13 cellular contexts compared by ENCODE assay signal in the genomic region with DNA sequence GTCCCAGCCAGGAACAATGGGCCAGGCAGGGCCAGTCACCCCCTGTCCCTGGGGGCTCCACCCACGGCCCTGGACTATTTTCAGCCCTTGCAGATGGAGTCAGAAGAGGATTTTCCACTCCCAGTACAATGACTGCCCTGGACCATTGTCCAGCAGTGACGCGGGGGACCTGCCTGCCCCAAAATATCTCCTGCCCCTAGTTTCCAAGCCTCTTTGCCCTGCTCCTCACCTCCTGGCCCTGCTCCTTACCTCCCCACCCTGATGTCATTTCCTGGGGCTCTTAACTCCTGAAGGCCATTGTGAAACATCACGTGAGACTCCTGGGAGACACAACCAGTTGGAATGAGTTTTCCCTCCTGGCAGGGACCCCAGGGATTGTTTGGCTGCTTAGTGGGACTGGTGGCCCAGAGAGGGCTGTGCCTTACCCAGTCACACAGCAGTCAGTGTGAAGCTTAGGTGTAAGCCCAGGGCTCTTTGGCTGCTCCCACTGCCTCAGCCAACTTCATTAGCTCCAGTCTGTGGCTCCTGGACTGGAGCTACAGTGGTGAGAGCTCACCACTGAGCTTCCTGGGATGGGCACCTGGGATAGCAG. TPM values are rescaled to one million over a fixed set of nuclear protein-coding genes. Genes with fewer than 3 reads are reported as not detected.
DNase-seq lines count a peak whose midpoint lies in the region; ATAC-seq and TF ChIP-seq lines count a peak whose summit lies in the region.
"Had no signal": no experiment of that assay in that cellular context is flagged by ENCODE, and none has a peak within 500 bp of the region (broad histone marks: within the 10 kb centered on the region; RNA-seq: fewer than 3 reads in every experiment).

No MANE protein-coding gene starts in this region.

- peaks cover 12% of the 10 kb centered on the region for H3K4me1 Mint-ChIP-seq in MCF 10A (ENCODE audit: insufficient read depth, unreplicated experiment)

- DNase-seq in MCF 10A (ENCODE audit: unreplicated experiment) (peak; percentile 76), breast epithelium (ENCODE audit: low spot score in 2 of 2) (no peak), epithelial cell of esophagus (ENCODE audit: low read depth) (peak; percentile 30), left lung (peak in 1 of 2 donors; percentile 37), uterus (peak; percentile 24 to 30), RPMI8226 (no peak), NCI-H1436 (lab: John Stamatoyannopoulos, UW) (no peak), GM19240 (ENCODE audit: insufficient read length, low spot score) (no peak)
- DNase-seq: activated CD8-positive, alpha-beta memory T cell treated with anti-CD3 and anti-CD28 coated beads, Interleukin-2, amount 50 U/mL, for 4 hours; erythroblast; NCI-H2081; stimulated activated CD4-positive, alpha-beta T cell treated with anti-CD3 and anti-CD28 coated beads, Interleukin-4, amount 100 ng/mL, for 4 hours had no signal

- H3K4me3 Mint-ChIP-seq in MCF 10A (ENCODE audit: unreplicated experiment): no peak overlapping the region

- H3K4me1 ChIP-seq in breast epithelium (no peaks in the 10 kb centered on the region), left lung (peaks cover 0 to 27% of the 10 kb centered on the region in 2 donors), uterus (peaks cover 0 to 4% of the 10 kb centered on the region in 2 donors)

- H3K27ac ChIP-seq in breast epithelium (peak overlapping the region in 1 of 2 donors; percentile 29), left lung (peak overlapping the region in 1 of 2 donors; percentile 21), uterus (no peak overlapping the region)

- H3K36me3 ChIP-seq in breast epithelium: no peaks in the 10 kb centered on the region
- H3K36me3 ChIP-seq in left lung: no peaks in the 10 kb centered on the region
- no peaks in the 10 kb centered on the region for H3K36me3 ChIP-seq in uterus

- no peak for TF ChIP-seq POLR2A in breast epithelium (IDR thresholded peaks at IDR 0.05)
- TF ChIP-seq POLR2A in uterus (IDR thresholded peaks at IDR 0.05): no peak

- BruUV-seq in MCF 10A (replicated peaks; lab: Mats Ljungman, UMichigan): no TSS peak

- CTCF ChIA-PET in MCF 10A (lab: Yijun Ruan, JAX): interaction anchor here (0.6 to 14.6 kb wide), 6 partner anchors 28 to 408 kb away, joined by 3 to 238 read pairs (median 4); no protein-coding TSS in a partner anchor

- no peak overlapping the region for H3K27ac Mint-ChIP-seq in MCF 10A (ENCODE audit: low read depth, unreplicated experiment)

- H3K4me3 ChIP-seq in breast epithelium (no peak overlapping the region), epithelial cell of esophagus (ENCODE audit: low read length) (no peak overlapping the region), left lung (no peak overlapping the region), uterus (no peak overlapping the region)

- H3K9me3 Mint-ChIP-seq in MCF 10A (ENCODE audit: unreplicated experiment): no peaks in the 10 kb centered on the region

- peaks cover 8% of the 10 kb centered on the region for H3K27me3 Mint-ChIP-seq in MCF 10A (ENCODE audit: insufficient read depth, unreplicated experiment)

- intact Hi-C loops in MCF 10A (cut with micrococcal nuclease) (loop anchor here (5.0 to 10.0 kb wide), 2 partner anchors 318 to 515 kb away; no protein-coding TSS in a partner anchor), breast epithelium (cut with DNase I; ENCODE audit: low total_unique reads) (no loop called here), left lung (cut with DNase I) (no loop called here), uterus (cut with DNase I; ENCODE audit: low total_unique reads) (no loop called here)

- no peak for TF ChIP-seq CTCF in MCF 10A (IDR thresholded peaks at IDR 0.05; ENCODE audit: unreplicated experiment)
- TF ChIP-seq CTCF in breast epithelium (IDR thresholded peaks at IDR 0.05): no peak
- TF ChIP-seq CTCF in epithelial cell of esophagus (IDR thresholded peaks at IDR 0.05; ENCODE audit: insufficient read depth, low read depth, low read length, missing control alignments): no peak
- TF ChIP-seq CTCF in left lung (IDR thresholded peaks at IDR 0.05): no peak
- no peak for TF ChIP-seq CTCF in uterus (IDR thresholded peaks at IDR 0.05)

- POLR2A ChIA-PET in MCF 10A (lab: Yijun Ruan, JAX): interaction anchor here (5.2 kb wide), 1 partner anchor 55 kb away, joined by 43 read pairs; no protein-coding TSS in a partner anchor

- peak; percentile 47 for ATAC-seq in left lung
- ATAC-seq: Panc1 had no signal

- H3K9me3 ChIP-seq in breast epithelium (no peaks in the 10 kb centered on the region), left lung (no peaks in the 10 kb centered on the region), uterus (no peaks in the 10 kb centered on the region)

- peaks cover 2% of the 10 kb centered on the region for H3K36me3 Mint-ChIP-seq in MCF 10A (ENCODE audit: insufficient read depth, unreplicated experiment)

- no peaks in the 10 kb centered on the region for H3K27me3 ChIP-seq in breast epithelium
- H3K27me3 ChIP-seq in left lung: no peaks in the 10 kb centered on the region
- H3K27me3 ChIP-seq in uterus: no peaks in the 10 kb centered on the region

RNA-seq across cellular contexts. Expression of gene P2RY2, which starts 22.2 kb away (rescaled TPM):
- 0.56 and 1.0 TPM in 2 replicates for total RNA-seq in MCF 10A (2022)
- 1 to 10 TPM in 2 of 3 donors, under 1 TPM in 1; 0.32 to 7.6 (median 5.2) TPM for total RNA-seq in breast epithelium
- total RNA-seq in left lung: 10 to 100 TPM in 1 of 2 donors, 1 to 10 TPM in 1; 9.3 to 10.3 TPM
- 1 to 10 TPM in 2 of 4 donors, under 1 TPM in 1, not detected in 1; 0.98 to 3.1 (median 2.8) TPM for total RNA-seq in uterus

RNA-seq across cellular contexts. Expression of gene P2RY6, which starts 31.9 kb away (rescaled TPM):
- total RNA-seq in MCF 10A (2022) (not detected in 2 replicates), breast epithelium (1 to 10 TPM; 1.6 to 3.4 (median 1.9) TPM), left lung (1 to 10 TPM; 2.2 to 4.8 TPM), uterus (1 to 10 TPM in 1 of 4 donors, under 1 TPM in 1, not detected in 2; 0.76 to 1.0 TPM)

Comparison
In these comparisons a context has a peak if more than half of its experiments do, and no peak if none do; other contexts are left out.
1. DNase-seq: peak in MCF 10A (single experiment), epithelial cell of esophagus (single experiment) and uterus (2 of 2); none in breast epithelium (0 of 2), RPMI8226 (single experiment), NCI-H1436 (single experiment) and GM19240 (single experiment).